In the genomic region with DNA sequence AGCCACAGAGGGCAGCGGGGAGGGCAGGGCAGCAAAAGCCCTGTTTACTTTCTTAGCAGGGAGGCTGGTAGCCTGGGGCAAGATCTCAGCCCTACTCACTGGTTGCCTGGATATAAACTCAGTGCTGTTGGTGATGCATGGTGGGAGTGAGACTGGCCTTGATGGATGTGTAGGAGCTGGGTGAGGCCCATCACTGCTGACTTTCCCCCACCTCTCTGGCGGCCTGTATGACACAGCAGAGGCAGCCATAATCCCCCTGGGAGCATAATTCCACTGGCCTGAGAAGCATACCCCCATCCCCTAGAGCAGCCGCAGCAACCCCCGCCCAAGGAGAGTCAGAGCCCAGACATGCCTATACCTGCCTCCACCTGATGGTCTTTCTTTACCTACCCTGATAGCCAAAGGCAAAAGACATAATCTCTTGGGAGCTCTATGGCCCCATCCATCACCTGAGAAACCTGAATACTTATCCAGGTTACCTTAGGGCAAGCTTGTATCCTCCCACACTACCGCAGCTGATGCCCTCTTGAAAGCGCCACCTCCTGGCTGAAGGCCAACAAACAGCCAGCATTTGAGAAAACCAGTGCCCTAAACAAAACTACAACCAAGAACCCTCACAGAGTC, we compare ENCODE assay signal across 9 cellular contexts. TPM values are rescaled to one million over a fixed set of nuclear protein-coding genes. Genes with fewer than 3 reads are reported as not detected.
A peak's percentile ranks its signal among the peaks of the same experiment; 100 is the strongest.
DNase-seq lines count a peak whose midpoint lies in the region; TF ChIP-seq lines count a peak whose summit lies in the region.
"Had no signal": no experiment of that assay in that cellular context is flagged by ENCODE, and none has a peak within 500 bp of the region (broad histone marks: within the 10 kb centered on the region; RNA-seq: fewer than 3 reads in every experiment).

No MANE protein-coding gene starts in this region.

- no peak overlapping the region for H2AFZ ChIP-seq in Karpas-422 (ENCODE audit: low read length)
- H2AFZ ChIP-seq in SU-DHL-6 (ENCODE audit: low read depth, low read length, severe bottlenecking) = no peak overlapping the region

- peaks cover 21% of the 10 kb centered on the region for H3K9me3 Mint-ChIP-seq in nephron progenitor cell

- H3K4me1 ChIP-seq in Karpas-422 (ENCODE audit: low read length) = peaks cover 8% of the 10 kb centered on the region

- H3K27ac ChIP-seq in Karpas-422 (ENCODE audit: low read length) (no peak overlapping the region), SU-DHL-6 (ENCODE audit: low read depth, low read length) (no peak overlapping the region)

- H3K27me3 ChIP-seq in Karpas-422 (ENCODE audit: low read length) = no peaks in the 10 kb centered on the region
- H3K27me3 ChIP-seq in SU-DHL-6 (ENCODE audit: low read length) = no peaks in the 10 kb centered on the region

- no peak overlapping the region for H3K4me3 ChIP-seq in Karpas-422 (ENCODE audit: low read length)
- H3K4me3 ChIP-seq in SU-DHL-6 (ENCODE audit: insufficient read depth, low read length, poor library complexity, severe bottlenecking) = no peak overlapping the region
- H3K4me3 ChIP-seq: mucosa of descending colon had no signal

- no peak overlapping the region for H3K4me3 Mint-ChIP-seq in nephron progenitor cell

- H3K4me2 ChIP-seq in Karpas-422 (ENCODE audit: low read depth, low read length, poor library complexity, severe bottlenecking) = no peak overlapping the region
- H3K4me2 ChIP-seq in SU-DHL-6 (ENCODE audit: low read depth, low read length, poor library complexity, severe bottlenecking) = no peak overlapping the region

- no peak overlapping the region for H3K27ac Mint-ChIP-seq in nephron progenitor cell

- no peaks in the 10 kb centered on the region for H3K36me3 Mint-ChIP-seq in nephron progenitor cell (ENCODE audit: low read depth)

- H3K27me3 Mint-ChIP-seq in nephron progenitor cell (ENCODE audit: low read depth, poor library complexity) = no peaks in the 10 kb centered on the region

- no peaks in the 10 kb centered on the region for H3K9me2 ChIP-seq in Karpas-422 (replicated peaks; ENCODE audit: insufficient read depth, low read length)
- H3K9me2 ChIP-seq in SU-DHL-6 (replicated peaks; ENCODE audit: insufficient read depth, low read length) = no peaks in the 10 kb centered on the region

- 0 out of 2 replicates have a peak, but pooled peaks cover 4% of the 10 kb centered on the region for H3F3A ChIP-seq in SU-DHL-6 (ENCODE audit: insufficient read depth)

- TF ChIP-seq CTCF in GM10266 (IDR thresholded peaks at IDR 0.05; ENCODE audit: control insufficient read depth, insufficient read depth, low read depth, missing control alignments) (peak; percentile 45), SU-DHL-6 (IDR thresholded peaks at IDR 0.05; ENCODE audit: insufficient read depth, low read length, poor library complexity, severe bottlenecking) (peak; percentile 71), nephron progenitor cell (IDR thresholded peaks at IDR 0.05) (no peak)

- H3K36me3 ChIP-seq in Karpas-422 (ENCODE audit: insufficient read depth, low read length) (no peaks in the 10 kb centered on the region), SU-DHL-6 (ENCODE audit: low read length) (no peaks in the 10 kb centered on the region)

- H3K9ac ChIP-seq in Karpas-422 (ENCODE audit: low read length) = no peak overlapping the region
- no peak overlapping the region for H3K9ac ChIP-seq in SU-DHL-6 (ENCODE audit: low read length)

- H4K20me1 ChIP-seq in Karpas-422 (ENCODE audit: insufficient read depth, low read depth, low read length) (no peaks in the 10 kb centered on the region), SU-DHL-6 (ENCODE audit: low read depth, low read length) (no peaks in the 10 kb centered on the region)

- H3K9me3 ChIP-seq in Karpas-422 (ENCODE audit: low read length) = no peaks in the 10 kb centered on the region
- H3K9me3 ChIP-seq in SU-DHL-6 (ENCODE audit: insufficient read depth, low read length) = no peaks in the 10 kb centered on the region
- H3K9me3 ChIP-seq: mucosa of descending colon had no signal

- DNase-seq in GM10266 (ENCODE audit: extremely low spot score) (no peak), Karpas-422 (peak; percentile 81), nephron progenitor cell (peak; percentile 4), AG20443 (ENCODE audit: low spot score) (no peak)
- no peak for DNase-seq in effector CD4-positive, alpha-beta T cell
- DNase-seq in activated CD8-positive, alpha-beta memory T cell treated with anti-CD3 and anti-CD28 coated beads, Interleukin-2, amount 50 U/mL, for 48 hours = no peak
- DNase-seq: glutamatergic neuron had no signal

- H3K4me1 Mint-ChIP-seq in nephron progenitor cell = peaks cover 11% of the 10 kb centered on the region

- no peaks in the 10 kb centered on the region for H3K79me2 ChIP-seq in Karpas-422 (ENCODE audit: low read length)
- no peaks in the 10 kb centered on the region for H3K79me2 ChIP-seq in SU-DHL-6 (ENCODE audit: insufficient read depth, low read length)

RNA-seq across cellular contexts. Expression of a gene that starts 59.3 kb away (rescaled TPM):
- not detected in 2 replicates for total RNA-seq in Karpas-422 (2014; rRNA removed; shearing (Covaris generic); ENCODE audit: low replicate concordance)

RNA-seq across cellular contexts. Expression of a gene that starts 59.4 kb away (rescaled TPM):
- 4.9 and 18.3 TPM in 2 replicates for total RNA-seq in Karpas-422 (2014; rRNA removed; shearing (Covaris generic); ENCODE audit: low replicate concordance)

Comparison
In these comparisons a context has a peak if more than half of its experiments do, and no peak if none do; other contexts are left out.
1. DNase-seq: peak in Karpas-422 (single experiment) and nephron progenitor cell (single experiment); none in GM10266 (single experiment), effector CD4-positive, alpha-beta T cell (single experiment), activated CD8-positive, alpha-beta memory T cell treated with anti-CD3 and anti-CD28 coated beads, Interleukin-2, amount 50 U/mL, for 48 hours (single experiment) and AG20443 (single experiment).